8 cellular contexts compared by ENCODE assay signal in genomic region chr7:130914589-130915294, GRCh38.
A peak's percentile ranks its signal among the peaks of the same experiment; 100 is the strongest.
DNase-seq lines count a peak whose midpoint lies in the region; ATAC-seq and TF ChIP-seq lines count a peak whose summit lies in the region.

No MANE protein-coding gene starts in this region.

- no peak for ATAC-seq in heart left ventricle
- no peak for ATAC-seq in Right ventricle myocardium superior (ENCODE audit: poor library complexity)
- no peak for ATAC-seq in lower lobe of right lung
- ATAC-seq in HG02970 (IDR thresholded peaks at IDR 0.05; ENCODE audit: low FRiP score, unreplicated experiment): no peak

- H3K27me3 ChIP-seq in heart left ventricle: no peaks in the 10 kb centered on the region
- H3K27me3 ChIP-seq in lower lobe of right lung (ENCODE audit: low read depth): no peaks in the 10 kb centered on the region
- H3K27me3 ChIP-seq in uterus: no peaks in the 10 kb centered on the region

- WGBS in heart left ventricle, 4 donors: 93 to 95% (median 95%) methylated on average over 10 of the region's 10 CpGs

- DNase-seq in heart left ventricle (no peak), Right ventricle myocardium superior (no peak), lower lobe of right lung (no peak), uterus (no peak), SIG-M5 treated with dmso at 0.1 percent for 504 hours (lab: John Stamatoyannopoulos, UW; ENCODE audit: unreplicated experiment) (no peak), NOMO-1 treated with DMSO at 0.1 percent for 48 hours (lab: John Stamatoyannopoulos, UW; ENCODE audit: unreplicated experiment) (no peak)
- no peak for DNase-seq in activated naive CD8-positive, alpha-beta T cell treated with anti-CD3 and anti-CD28 coated beads for 36 hours

- peaks cover 0 to 8% (median 0%) of the 10 kb centered on the region in 9 donors for H3K36me3 ChIP-seq in heart left ventricle
- H3K36me3 ChIP-seq in lower lobe of right lung: peaks cover 14% of the 10 kb centered on the region
- H3K36me3 ChIP-seq in uterus: no peaks in the 10 kb centered on the region

- TF ChIP-seq CTCF in heart left ventricle (IDR thresholded peaks at IDR 0.05) (no peak), lower lobe of right lung (IDR thresholded peaks at IDR 0.05) (no peak), uterus (IDR thresholded peaks at IDR 0.05) (no peak)

- H3K9me3 Mint-ChIP-seq in activated naive CD8-positive, alpha-beta T cell treated with anti-CD3 and anti-CD28 coated beads for 36 hours: no peaks in the 10 kb centered on the region

- peaks cover 0 to 97% (median 69%) of the 10 kb centered on the region in 12 donors for H3K4me1 ChIP-seq in heart left ventricle
- peaks cover 87% of the 10 kb centered on the region for H3K4me1 ChIP-seq in lower lobe of right lung
- peaks cover 13 to 23% of the 10 kb centered on the region in 2 donors for H3K4me1 ChIP-seq in uterus

- peaks cover 4% of the 10 kb centered on the region for H3K27me3 Mint-ChIP-seq in activated naive CD8-positive, alpha-beta T cell treated with anti-CD3 and anti-CD28 coated beads for 36 hours

- H3K9me3 ChIP-seq in heart left ventricle: no peaks in the 10 kb centered on the region
- no peaks in the 10 kb centered on the region for H3K9me3 ChIP-seq in lower lobe of right lung
- no peaks in the 10 kb centered on the region for H3K9me3 ChIP-seq in uterus

- peak overlapping the region; percentile 94 for H3K27ac Mint-ChIP-seq in activated naive CD8-positive, alpha-beta T cell treated with anti-CD3 and anti-CD28 coated beads for 36 hours

- peaks cover 95% of the 10 kb centered on the region for H3K4me1 Mint-ChIP-seq in activated naive CD8-positive, alpha-beta T cell treated with anti-CD3 and anti-CD28 coated beads for 36 hours

- intact Hi-C loops in heart left ventricle (cut with DNase I): no loop called here
- intact Hi-C loops in Right ventricle myocardium superior (cut with DNase I): no loop called here
- intact Hi-C loops in lower lobe of right lung (cut with DNase I): no loop called here
- intact Hi-C loops in uterus (cut with DNase I; ENCODE audit: low total_unique reads): no loop called here

- H3K36me3 Mint-ChIP-seq in activated naive CD8-positive, alpha-beta T cell treated with anti-CD3 and anti-CD28 coated beads for 36 hours: peaks cover 80% of the 10 kb centered on the region

- TF ChIP-seq POLR2A in heart left ventricle (IDR thresholded peaks at IDR 0.05) (no peak), uterus (IDR thresholded peaks at IDR 0.05) (no peak)

- H3K27ac ChIP-seq in heart left ventricle: peak overlapping the region in 11 of 12 donors; percentile 69 to 92 (median 81)
- peak overlapping the region; percentile 88 for H3K27ac ChIP-seq in lower lobe of right lung
- peak overlapping the region; percentile 86 to 97 for H3K27ac ChIP-seq in uterus

- H3K4me3 ChIP-seq in heart left ventricle (peak overlapping the region in 1 of 12 donors; percentile 59), lower lobe of right lung (no peak overlapping the region), uterus (no peak overlapping the region)

- H3K4me3 Mint-ChIP-seq in activated naive CD8-positive, alpha-beta T cell treated with anti-CD3 and anti-CD28 coated beads for 36 hours: peak overlapping the region; percentile 87
